Comparison of ENCODE assay signal across 8 cellular contexts in the genomic region with DNA sequence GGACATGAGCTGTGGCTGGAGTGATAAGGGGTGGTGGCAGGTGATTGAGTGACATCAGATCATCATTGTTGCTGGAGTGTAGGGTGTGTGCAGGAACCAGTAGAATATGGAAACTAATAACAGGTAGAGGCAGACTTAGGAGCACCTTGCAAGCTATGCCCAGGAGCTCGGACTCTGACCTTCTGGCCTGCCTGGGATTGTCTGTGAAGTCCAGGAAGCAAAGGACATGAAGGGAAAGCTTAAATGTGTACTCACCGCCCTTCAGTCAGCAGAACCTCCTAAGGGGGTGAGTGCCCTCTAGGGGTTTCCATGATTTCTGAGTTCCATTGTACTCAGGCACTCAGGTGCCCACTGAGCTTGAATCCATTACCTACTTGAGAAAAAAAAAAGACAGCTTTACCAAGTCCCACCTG.
DNase-seq lines count a peak whose midpoint lies in the region; ATAC-seq and TF ChIP-seq lines count a peak whose summit lies in the region.
"Had no signal": no experiment of that assay in that cellular context is flagged by ENCODE, and none has a peak within 500 bp of the region (broad histone marks: within the 10 kb centered on the region; RNA-seq: fewer than 3 reads in every experiment).

No MANE protein-coding gene starts in this region.

- no peak overlapping the region for H3K4me3 ChIP-seq in PC-9
- no peak overlapping the region for H3K4me3 ChIP-seq in foreskin fibroblast (ENCODE audit: low read depth in 1 of 2, low read length in 2 of 2)
- H3K4me3 ChIP-seq in gastrocnemius medialis: no peak overlapping the region

- no TSS peak for BruUV-seq in PC-9 (replicated peaks; lab: Mats Ljungman, UMichigan)

- H3F3A ChIP-seq in PC-9 (ENCODE audit: insufficient read depth, low read depth): peaks cover 20% of the 10 kb centered on the region

- DNase-seq in HT-29 (ENCODE audit: low spot score) (peak; percentile 83), PC-9 (peak; percentile 55 to 62), foreskin fibroblast (peak in 1 of 2 donors; percentile 65), gastrocnemius medialis (no peak), GOT3 (lab: John Stamatoyannopoulos, UW) (no peak)
- DNase-seq in effector CD8-positive, alpha-beta T cell (lab: John Stamatoyannopoulos, UW): no peak
- DNase-seq in stimulated activated CD8-positive, alpha-beta memory T cell treated with anti-CD3 and anti-CD28 coated beads, Interleukin-4, amount 100 ng/mL, for 48 hours: no peak
- DNase-seq: activated B cell treated with CpG ODN at 0.5 μM for 24 hours had no signal

- peaks cover 37% of the 10 kb centered on the region for H3K4me1 ChIP-seq in PC-9 (replicated peaks; ENCODE audit: insufficient read depth)
- H3K4me1 ChIP-seq in gastrocnemius medialis: peaks cover 46 to 55% of the 10 kb centered on the region in 2 donors

- H3K27me3 ChIP-seq in PC-9 (ENCODE audit: insufficient read depth, low read depth) (no peaks in the 10 kb centered on the region), gastrocnemius medialis (no peaks in the 10 kb centered on the region)

- peaks cover 22% of the 10 kb centered on the region for H3K79me2 ChIP-seq in PC-9 (ENCODE audit: low read depth)

- ATAC-seq in gastrocnemius medialis: peak in 1 of 2 donors; percentile 30

- CTCF ChIA-PET in PC-9 (lab: Charles Lee): interaction anchor here (0.6 to 1.9 kb wide), 13 partner anchors 10 to 341 kb away, joined by 3 to 16 read pairs (median 4); a partner anchor contains a TSS

- H3K9me2 ChIP-seq in PC-9 (ENCODE audit: insufficient read depth): no peaks in the 10 kb centered on the region

- intact Hi-C loops in PC-9 (cut with micrococcal nuclease; ENCODE audit: unreplicated experiment) (loop anchor here (1.0 to 10.0 kb wide), 4 partner anchors 48 to 205 kb away; no protein-coding TSS in a partner anchor), gastrocnemius medialis (cut with DNase I; ENCODE audit: low total_unique reads) (loop anchor here (5.0 kb wide), 1 partner anchor 102 kb away; a partner anchor contains a TSS)

- H3K27ac ChIP-seq in PC-9 (0 out of 2 replicates have a peak overlapping the region, but pooled peaks have one; percentile 6), gastrocnemius medialis (peak overlapping the region in 3 of 4 donors; percentile 42 to 57 (median 55))

- TF ChIP-seq CTCF in PC-9 (conservative IDR thresholded peaks at IDR 0.05) (peak; percentile 53), foreskin fibroblast (IDR thresholded peaks at IDR 0.05; ENCODE audit: low read depth, low read length) (peak; percentile 50), gastrocnemius medialis (IDR thresholded peaks at IDR 0.05 in 4 of 5, conservative IDR thresholded peaks at IDR 0.05 in 1 of 5) (peak in 3 of 5 experiments; percentile 11 to 45 (median 40))

- H4K20me1 ChIP-seq in PC-9 (ENCODE audit: insufficient read depth): no peaks in the 10 kb centered on the region

- TF ChIP-seq POLR2A in gastrocnemius medialis (IDR thresholded peaks at IDR 0.05): no peak

- H2AFZ ChIP-seq in PC-9: no peak overlapping the region

- POLR2A ChIA-PET in PC-9 (lab: Charles Lee; ENCODE audit: unreplicated experiment): interaction anchor here (0.6 to 0.7 kb wide), 4 partner anchors 91 to 169 kb away, joined by 3 to 5 read pairs (median 4); no protein-coding TSS in a partner anchor

- no peaks in the 10 kb centered on the region for H3K9me3 ChIP-seq in PC-9 (ENCODE audit: insufficient read depth, low read depth)
- H3K9me3 ChIP-seq in gastrocnemius medialis: no peaks in the 10 kb centered on the region

- in situ Hi-C loops in gastrocnemius medialis (cut with MboI; ENCODE audit: low sequenced_read_pairs in 4 of 4): no loop called here

- H3K4me2 ChIP-seq in PC-9: no peak overlapping the region

- H3K36me3 ChIP-seq in PC-9 (ENCODE audit: low read depth) (peaks cover 5% of the 10 kb centered on the region; the same call in 1 of the 2 replicates), gastrocnemius medialis (peaks cover 0 to 14% of the 10 kb centered on the region in 2 donors)

Comparison
In these comparisons a context has a peak if more than half of its experiments do, and no peak if none do; other contexts are left out.
1. DNase-seq: peak in HT-29 (single experiment) and PC-9 (2 of 2); none in gastrocnemius medialis (0 of 2), effector CD8-positive, alpha-beta T cell (single experiment), GOT3 (single experiment) and stimulated activated CD8-positive, alpha-beta memory T cell treated with anti-CD3 and anti-CD28 coated beads, Interleukin-4, amount 100 ng/mL, for 48 hours (single experiment).
2. Peak in every context shown above with its lines, with median percentiles within 50 percentile points of each other: CTCF ChIP-seq.